ENCODE assay signal across 1 cellular context in the genomic region with DNA sequence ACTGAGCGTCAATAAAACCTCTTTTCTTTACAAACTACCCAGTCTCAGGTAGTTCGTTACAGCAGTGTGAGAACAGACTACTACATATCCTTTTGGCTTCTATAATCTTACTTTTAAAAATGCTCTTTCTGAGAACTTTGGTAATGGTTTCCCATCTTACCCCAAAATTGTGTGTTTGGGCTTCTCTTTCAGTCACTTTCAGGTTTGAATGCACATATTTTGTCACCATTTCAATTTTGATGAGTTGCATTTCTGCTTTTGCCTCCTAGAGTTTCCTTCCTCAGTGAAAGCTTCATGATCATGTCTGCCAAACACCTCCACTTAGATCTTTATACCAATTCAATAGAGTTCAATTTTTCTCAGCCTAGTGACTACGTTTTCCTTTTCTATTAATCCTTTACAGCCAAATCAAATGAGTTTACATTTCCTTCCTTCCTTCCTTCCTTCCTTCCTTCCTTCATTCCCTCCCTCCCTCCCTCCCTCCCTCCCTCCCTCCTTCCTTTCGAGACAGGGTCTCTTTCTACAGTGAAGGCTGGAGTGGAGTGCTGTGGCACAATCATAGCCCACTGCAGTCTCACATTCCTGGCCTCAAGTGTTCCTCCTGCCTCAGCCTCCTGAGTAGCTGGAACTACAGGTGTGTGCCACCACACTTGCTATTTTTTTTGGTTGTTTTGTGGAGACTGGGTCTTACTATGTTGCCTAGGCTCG.
A peak's percentile ranks its signal among the peaks of the same experiment; 100 is the strongest.
TF ChIP-seq lines count a peak whose summit lies in the region.

No MANE protein-coding gene starts in this region.

TF ChIP-seq in GM12878, 131 proteins besides CTCF, POLR2A, EP300 and RAD21 (continued from another document):
- TF ChIP-seq, protein P1, sequence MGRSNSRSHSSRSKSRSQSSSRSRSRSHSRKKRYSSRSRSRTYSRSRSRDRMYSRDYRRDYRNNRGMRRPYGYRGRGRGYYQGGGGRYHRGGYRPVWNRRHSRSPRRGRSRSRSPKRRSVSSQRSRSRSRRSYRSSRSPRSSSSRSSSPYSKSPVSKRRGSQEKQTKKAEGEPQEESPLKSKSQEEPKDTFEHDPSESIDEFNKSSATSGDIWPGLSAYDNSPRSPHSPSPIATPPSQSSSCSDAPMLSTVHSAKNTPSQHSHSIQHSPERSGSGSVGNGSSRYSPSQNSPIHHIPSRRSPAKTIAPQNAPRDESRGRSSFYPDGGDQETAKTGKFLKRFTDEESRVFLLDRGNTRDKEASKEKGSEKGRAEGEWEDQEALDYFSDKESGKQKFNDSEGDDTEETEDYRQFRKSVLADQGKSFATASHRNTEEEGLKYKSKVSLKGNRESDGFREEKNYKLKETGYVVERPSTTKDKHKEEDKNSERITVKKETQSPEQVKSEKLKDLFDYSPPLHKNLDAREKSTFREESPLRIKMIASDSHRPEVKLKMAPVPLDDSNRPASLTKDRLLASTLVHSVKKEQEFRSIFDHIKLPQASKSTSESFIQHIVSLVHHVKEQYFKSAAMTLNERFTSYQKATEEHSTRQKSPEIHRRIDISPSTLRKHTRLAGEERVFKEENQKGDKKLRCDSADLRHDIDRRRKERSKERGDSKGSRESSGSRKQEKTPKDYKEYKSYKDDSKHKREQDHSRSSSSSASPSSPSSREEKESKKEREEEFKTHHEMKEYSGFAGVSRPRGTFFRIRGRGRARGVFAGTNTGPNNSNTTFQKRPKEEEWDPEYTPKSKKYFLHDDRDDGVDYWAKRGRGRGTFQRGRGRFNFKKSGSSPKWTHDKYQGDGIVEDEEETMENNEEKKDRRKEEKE (IDR thresholded peaks at IDR 0.05), result no peak
- TF ChIP-seq, protein P2, sequence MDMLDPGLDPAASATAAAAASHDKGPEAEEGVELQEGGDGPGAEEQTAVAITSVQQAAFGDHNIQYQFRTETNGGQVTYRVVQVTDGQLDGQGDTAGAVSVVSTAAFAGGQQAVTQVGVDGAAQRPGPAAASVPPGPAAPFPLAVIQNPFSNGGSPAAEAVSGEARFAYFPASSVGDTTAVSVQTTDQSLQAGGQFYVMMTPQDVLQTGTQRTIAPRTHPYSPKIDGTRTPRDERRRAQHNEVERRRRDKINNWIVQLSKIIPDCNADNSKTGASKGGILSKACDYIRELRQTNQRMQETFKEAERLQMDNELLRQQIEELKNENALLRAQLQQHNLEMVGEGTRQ (IDR thresholded peaks at IDR 0.05; ENCODE audit: borderline replicate concordance, low read depth, low read length), result no peak
- TF ChIP-seq ZNF384 (IDR thresholded peaks at IDR 0.05; ENCODE audit: borderline replicate concordance, low read depth, low read length) (no peak), CHD4 (IDR thresholded peaks at IDR 0.05) (no peak), TAF1 (IDR thresholded peaks at IDR 0.05; ENCODE audit: borderline replicate concordance, low read depth, low read length) (no peak), GABPA (IDR thresholded peaks at IDR 0.05; ENCODE audit: low read depth) (peak; percentile 6; the same call in 1 of the 2 replicates), NFXL1 (IDR thresholded peaks at IDR 0.05; ENCODE audit: borderline replicate concordance) (no peak), EZH2 (IDR thresholded peaks at IDR 0.05; ENCODE audit: borderline replicate concordance, control insufficient read depth, low read depth, low read length) (no peak), POU2F2 (IDR thresholded peaks at IDR 0.05; ENCODE audit: borderline replicate concordance, low read depth, low read length) (0 out of 3 replicates have a peak, but pooled peaks have one; percentile 7), EED (IDR thresholded peaks at IDR 0.05; ENCODE audit: low read depth) (peak; percentile 52; the same call in 1 of the 2 replicates), JUND (IDR thresholded peaks at IDR 0.05; ENCODE audit: low read depth, low read length) (no peak), MEF2B (IDR thresholded peaks at IDR 0.05; ENCODE audit: partially characterized antibody, poor library complexity, severe bottlenecking) (no peak), FOXM1 (IDR thresholded peaks at IDR 0.05; ENCODE audit: low read depth, low read length) (peak; percentile 85; the same call in 1 of the 2 replicates), TCF7 (IDR thresholded peaks at IDR 0.05; ENCODE audit: borderline replicate concordance) (no peak), MYB (IDR thresholded peaks at IDR 0.05; ENCODE audit: borderline replicate concordance, low read depth, low read length) (no peak), ZNF207 (IDR thresholded peaks at IDR 0.05; ENCODE audit: borderline replicate concordance) (no peak), POLR2AphosphoS5 (IDR thresholded peaks at IDR 0.05; ENCODE audit: low read length) (no peak), NBN (IDR thresholded peaks at IDR 0.05) (no peak), WRNIP1 (IDR thresholded peaks at IDR 0.05; ENCODE audit: borderline replicate concordance, low read depth, low read length) (no peak), DPF2 (IDR thresholded peaks at IDR 0.05) (no peak), NR2C2 (IDR thresholded peaks at IDR 0.05; ENCODE audit: borderline replicate concordance, control insufficient read depth, insufficient read length, low read depth) (no peak)
- TF ChIP-seq, protein P3, sequence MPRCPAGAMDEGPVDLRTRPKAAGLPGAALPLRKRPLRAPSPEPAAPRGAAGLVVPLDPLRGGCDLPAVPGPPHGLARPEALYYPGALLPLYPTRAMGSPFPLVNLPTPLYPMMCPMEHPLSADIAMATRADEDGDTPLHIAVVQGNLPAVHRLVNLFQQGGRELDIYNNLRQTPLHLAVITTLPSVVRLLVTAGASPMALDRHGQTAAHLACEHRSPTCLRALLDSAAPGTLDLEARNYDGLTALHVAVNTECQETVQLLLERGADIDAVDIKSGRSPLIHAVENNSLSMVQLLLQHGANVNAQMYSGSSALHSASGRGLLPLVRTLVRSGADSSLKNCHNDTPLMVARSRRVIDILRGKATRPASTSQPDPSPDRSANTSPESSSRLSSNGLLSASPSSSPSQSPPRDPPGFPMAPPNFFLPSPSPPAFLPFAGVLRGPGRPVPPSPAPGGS (IDR thresholded peaks at IDR 0.05; ENCODE audit: borderline replicate concordance, insufficient read depth, low read depth, low read length, poor library complexity, severe bottlenecking), result peak; percentile 75
- TF ChIP-seq, protein P4, sequence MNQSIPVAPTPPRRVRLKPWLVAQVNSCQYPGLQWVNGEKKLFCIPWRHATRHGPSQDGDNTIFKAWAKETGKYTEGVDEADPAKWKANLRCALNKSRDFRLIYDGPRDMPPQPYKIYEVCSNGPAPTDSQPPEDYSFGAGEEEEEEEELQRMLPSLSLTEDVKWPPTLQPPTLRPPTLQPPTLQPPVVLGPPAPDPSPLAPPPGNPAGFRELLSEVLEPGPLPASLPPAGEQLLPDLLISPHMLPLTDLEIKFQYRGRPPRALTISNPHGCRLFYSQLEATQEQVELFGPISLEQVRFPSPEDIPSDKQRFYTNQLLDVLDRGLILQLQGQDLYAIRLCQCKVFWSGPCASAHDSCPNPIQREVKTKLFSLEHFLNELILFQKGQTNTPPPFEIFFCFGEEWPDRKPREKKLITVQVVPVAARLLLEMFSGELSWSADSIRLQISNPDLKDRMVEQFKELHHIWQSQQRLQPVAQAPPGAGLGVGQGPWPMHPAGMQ (IDR thresholded peaks at IDR 0.05; ENCODE audit: borderline replicate concordance), result no peak
- TF ChIP-seq, protein P5, sequence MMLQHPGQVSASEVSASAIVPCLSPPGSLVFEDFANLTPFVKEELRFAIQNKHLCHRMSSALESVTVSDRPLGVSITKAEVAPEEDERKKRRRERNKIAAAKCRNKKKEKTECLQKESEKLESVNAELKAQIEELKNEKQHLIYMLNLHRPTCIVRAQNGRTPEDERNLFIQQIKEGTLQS (IDR thresholded peaks at IDR 0.05; ENCODE audit: borderline replicate concordance, extremely low read depth, low read depth, low read length), result no peak
